ENCODE assay signal across 8 cellular contexts in genomic region chr4:103019319-103020124, GRCh38. TPM values are rescaled to one million over a fixed set of nuclear protein-coding genes. Genes with fewer than 3 reads are reported as not detected.
DNase-seq lines count a peak whose midpoint lies in the region; ATAC-seq, FAIRE-seq and TF ChIP-seq lines count a peak whose summit lies in the region.

Gene SLC9B1, minus strand, starts transcription at chr4:103019705. Its CDS starts 27,994 bp downstream, at chr4:102991711.

- peak within 1 kb of the TSS; percentile 95 for H3K27ac Mint-ChIP-seq in activated T-helper 17 cell treated with anti-CD3 and anti-CD28 coated beads, Interleukin-2, amount 50 U/mL, for 72 hours
- peak within 1 kb of the TSS in 5 of 10 donors; percentile 96 to 100 (median 99) for H3K27ac Mint-ChIP-seq in naive thymus-derived CD8-positive, alpha-beta T cell

- peaks cover 2% of the 10 kb centered on the region for H3K4me1 ChIP-seq in fibroblast of lung (ENCODE audit: control insufficient read depth, extremely low read depth, insufficient read depth, low read length)

- H3K27ac ChIP-seq in fibroblast of lung (ENCODE audit: insufficient read depth, low read length): peak within 1 kb of the TSS; percentile 96

- H3K9me3 ChIP-seq in fibroblast of lung (ENCODE audit: control insufficient read depth, insufficient read depth, low read depth, low read length): no peaks in the 10 kb centered on the region

- H3K36me3 ChIP-seq in fibroblast of lung (ENCODE audit: control insufficient read depth, insufficient read depth, low read length): no peaks in the 10 kb centered on the region

- H3K36me3 Mint-ChIP-seq in activated T-helper 17 cell treated with anti-CD3 and anti-CD28 coated beads, Interleukin-2, amount 50 U/mL, for 72 hours (ENCODE audit: low read depth): no peaks in the 10 kb centered on the region
- no peaks in the 10 kb centered on the region for H3K36me3 Mint-ChIP-seq in naive thymus-derived CD8-positive, alpha-beta T cell

- H3K9me3 Mint-ChIP-seq in activated T-helper 17 cell treated with anti-CD3 and anti-CD28 coated beads, Interleukin-2, amount 50 U/mL, for 72 hours: no peaks in the 10 kb centered on the region
- no peaks in the 10 kb centered on the region for H3K9me3 Mint-ChIP-seq in naive thymus-derived CD8-positive, alpha-beta T cell

- H4K20me1 ChIP-seq in fibroblast of lung (ENCODE audit: control insufficient read depth, extremely low read depth, insufficient read depth, low read length): no peaks in the 10 kb centered on the region

- H3K4me3 ChIP-seq in fibroblast of lung (replicated peaks in 1 of 4; ENCODE audit: control extremely low read depth in 1 of 4, insufficient read depth in 1 of 4, low read depth in 3 of 4, low read length in 4 of 4): peak within 1 kb of the TSS; percentile 55 to 78 (median 60)

- POLR2A ChIA-PET in naive thymus-derived CD8-positive, alpha-beta T cell (lab: Charles Lee): interaction anchor here (0.5 to 2.2 kb wide), 8 partner anchors 56 to 1994 kb away, joined by 3 to 11 read pairs (median 5); partner anchors contain the start of genes CISD2, MANBA, SLC39A8 and SLC9B2

- no peak for TF ChIP-seq CTCF in fibroblast of lung (conservative IDR thresholded peaks at IDR 0.05 in 1 of 2, IDR thresholded peaks at IDR 0.05 in 1 of 2; ENCODE audit: low read depth in 1 of 2, low read length in 2 of 2)

- H3K79me2 ChIP-seq in fibroblast of lung (ENCODE audit: control insufficient read depth, insufficient read depth, low read length): no peaks in the 10 kb centered on the region

- peak; percentile 90 for FAIRE-seq in RCC 7860 (lab: Jason Lieb, UNC)

- peak within 1 kb of the TSS; percentile 89 for H3K4me3 Mint-ChIP-seq in activated T-helper 17 cell treated with anti-CD3 and anti-CD28 coated beads, Interleukin-2, amount 50 U/mL, for 72 hours
- H3K4me3 Mint-ChIP-seq in naive thymus-derived CD8-positive, alpha-beta T cell: peak within 1 kb of the TSS; percentile 86 to 96 (median 92)

- H3K4me1 Mint-ChIP-seq in activated T-helper 17 cell treated with anti-CD3 and anti-CD28 coated beads, Interleukin-2, amount 50 U/mL, for 72 hours: no peaks in the 10 kb centered on the region
- peaks cover 4 to 27% (median 19%) of the 10 kb centered on the region in 4 donors for H3K4me1 Mint-ChIP-seq in naive thymus-derived CD8-positive, alpha-beta T cell

- H3K4me2 ChIP-seq in fibroblast of lung (ENCODE audit: extremely low read depth, insufficient read depth, low read length): peak within 1 kb of the TSS; percentile 98

- H2AFZ ChIP-seq in fibroblast of lung (ENCODE audit: low read length): peak within 1 kb of the TSS; percentile 99

- peak; percentile 99 for ATAC-seq in GM21526 (IDR thresholded peaks at IDR 0.05; ENCODE audit: low FRiP score, unreplicated experiment)
- ATAC-seq in activated T-helper 17 cell treated with anti-CD3 and anti-CD28 coated beads, Interleukin-2, amount 50 U/mL, for 72 hours (replicated peaks): peak; percentile 99
- peak; percentile 95 to 96 for ATAC-seq in naive thymus-derived CD8-positive, alpha-beta T cell
- peak; percentile 100 for ATAC-seq in stimulated activated naive CD8-positive, alpha-beta T cell treated with anti-CD3 and anti-CD28 coated beads, Interleukin-15, Interleukin-2, amounts not matched to agents 100 U/mL and 50 U/mL, for 24 hours

- no peaks in the 10 kb centered on the region for H3K27me3 ChIP-seq in fibroblast of lung (ENCODE audit: control insufficient read depth, insufficient read depth, low read length)

- peak; percentile 87 for DNase-seq in DMS153 (lab: John Stamatoyannopoulos, UW)
- DNase-seq in HuH-7 (ENCODE audit: low spot score): peak; percentile 63
- DNase-seq in RCC 7860 (ENCODE audit: low spot score): peak; percentile 91
- DNase-seq in fibroblast of lung (ENCODE audit: low read depth in 2 of 2): peak; percentile 96 to 99
- peak; percentile 88 to 96 (median 92) for DNase-seq in naive thymus-derived CD8-positive, alpha-beta T cell
- peak; percentile 96 for DNase-seq in stimulated activated naive CD8-positive, alpha-beta T cell treated with anti-CD3 and anti-CD28 coated beads, Interleukin-15, Interleukin-2, amounts not matched to agents 100 U/mL and 50 U/mL, for 24 hours

- peak within 1 kb of the TSS; percentile 77 for H3K9ac ChIP-seq in fibroblast of lung (ENCODE audit: insufficient read depth, low read length)

- no peaks in the 10 kb centered on the region for H3K27me3 Mint-ChIP-seq in activated T-helper 17 cell treated with anti-CD3 and anti-CD28 coated beads, Interleukin-2, amount 50 U/mL, for 72 hours
- no peaks in the 10 kb centered on the region for H3K27me3 Mint-ChIP-seq in naive thymus-derived CD8-positive, alpha-beta T cell

RNA-seq across cellular contexts. Expression of gene SLC9B1, which starts in this region (rescaled TPM):
- total RNA-seq in activated T-helper 17 cell treated with anti-CD3 and anti-CD28 coated beads, Interleukin-2, amount 50 U/mL, for 72 hours: 1 to 10 TPM; 1.1 to 2.6 TPM
- 1.8 and 2.0 TPM in 2 replicates for total RNA-seq in fibroblast of lung
- polyA plus RNA-seq in fibroblast of lung: 0.46 and 1.1 TPM in 2 replicates
- polyA plus RNA-seq in fibroblast of lung (2012): 0.25 and 0.65 TPM in 2 replicates
- 1.1 TPM in 1 of 2 replicates, not detected in the other for polyA minus RNA-seq in fibroblast of lung (ENCODE audit: low replicate concordance)
- total RNA-seq in naive thymus-derived CD8-positive, alpha-beta T cell: 1 to 10 TPM; 6.4 to 7.3 TPM
- polyA plus RNA-seq in naive thymus-derived CD8-positive, alpha-beta T cell: 1 to 10 TPM; 1.7 to 3.7 (median 1.9) TPM

Comparison
In these comparisons a context has a peak if more than half of its experiments do, and no peak if none do; other contexts are left out.
1. Peak in every context shown above with its lines: DNase-seq, ATAC-seq, H3K4me3 ChIP-seq and H3K27ac ChIP-seq.